Comparison of ENCODE assay signal across 28 cellular contexts in genomic region chr13:57665471-57665870, GRCh38. TPM values are rescaled to one million over a fixed set of nuclear protein-coding genes. Genes with fewer than 3 reads are reported as not detected.
"Had no signal": no experiment of that assay in that cellular context is flagged by ENCODE, and none has a peak within 500 bp of the region (broad histone marks: within the 10 kb centered on the region; RNA-seq: fewer than 3 reads in every experiment).

No MANE protein-coding gene starts in this region.

- ATAC-seq: activated CD8-positive, alpha-beta T cell treated with anti-CD3 and anti-CD28 coated beads for 36 hours; activated T-cell treated with anti-CD3 and anti-CD28 coated beads, Interleukin-2, amount 50 U/mL, for 4 hours; activated T-helper 17 cell treated with anti-CD3 and anti-CD28 coated beads, Interleukin-2, amount 50 U/mL, for 72 hours; sciatic nerve; stimulated activated naive B cell treated with anti-CD40 and anti-IgM and Interleukin-4, amounts not matched to agents 10 μg/mL and 1 μg/mL and 100 μg/mL, for 72 hours had no signal

- H3K27ac ChIP-seq: breast epithelium, colonic mucosa, left ventricle myocardium inferior, ovary, prostate gland, stomach had no signal

- H3K36me3 Mint-ChIP-seq: naive B cell; stimulated activated naive B cell treated with anti-CD40 and anti-IgM and Interleukin-4, amounts not matched to agents 10 μg/mL and 1 μg/mL and 100 μg/mL, for 72 hours had no signal

- H3K9me3 Mint-ChIP-seq: activated T-helper 17 cell treated with anti-CD3 and anti-CD28 coated beads, Interleukin-2, amount 50 U/mL, for 72 hours; nephron progenitor cell had no signal

- H3K4me1 Mint-ChIP-seq: activated B cell treated with CpG ODN at 0.5 μM for 24 hours; activated T-helper 17 cell treated with anti-CD3 and anti-CD28 coated beads, Interleukin-2, amount 50 U/mL, for 72 hours; central memory CD8-positive, alpha-beta T cell; naive B cell; stimulated activated naive B cell treated with anti-CD40 and anti-IgM and Interleukin-4, amounts not matched to agents 10 μg/mL and 1 μg/mL and 100 μg/mL, for 72 hours had no signal

- H3K4me3 ChIP-seq: breast epithelium, colonic mucosa, left ventricle myocardium inferior, lung, ovary, prostate gland, stomach, tibial nerve had no signal

- DNase-seq: activated B cell treated with CpG ODN at 0.5 μM for 24 hours; activated CD4-positive, alpha-beta T cell treated with anti-CD3 and anti-CD28 coated beads, Interleukin-2, amount 50 U/mL, for 1 hour; activated CD8-positive, alpha-beta T cell treated with anti-CD3 and anti-CD28 coated beads for 36 hours; activated gamma-delta T cell treated with Interleukin-2 at 50 U/mL for 16 hours; activated naive CD4-positive, alpha-beta T cell treated with anti-CD3 and anti-CD28 coated beads, Interleukin-2, amount 50 U/mL, for 16 hours; activated T-cell treated with anti-CD3 and anti-CD28 coated beads, Interleukin-2, amount 50 U/mL, for 4 hours; amniotic stem cell; colonic mucosa; effector memory CD4-positive, alpha-beta T cell; foreskin fibroblast; left ventricle myocardium inferior; naive B cell; nephron progenitor cell; ovary; small intestine; stimulated activated CD4-positive, alpha-beta T cell treated with anti-CD3 and anti-CD28 coated beads, Interleukin-4, amount 100 ng/mL, for 24 hours; stimulated activated CD8-positive, alpha-beta memory T cell treated with anti-CD3 and anti-CD28 coated beads, Interleukin-4, amount 100 ng/mL, for 48 hours; stimulated activated naive B cell treated with anti-CD40 and anti-IgM and Interleukin-4, amounts not matched to agents 10 μg/mL and 1 μg/mL and 100 μg/mL, for 72 hours; stomach; T-helper 1 cell had no signal

- H3K4me3 Mint-ChIP-seq: activated B cell treated with CpG ODN at 0.5 μM for 24 hours; activated CD8-positive, alpha-beta T cell treated with anti-CD3 and anti-CD28 coated beads for 36 hours; activated T-cell treated with anti-CD3 and anti-CD28 coated beads, Interleukin-2, amount 50 U/mL, for 4 hours; activated T-helper 17 cell treated with anti-CD3 and anti-CD28 coated beads, Interleukin-2, amount 50 U/mL, for 72 hours; central memory CD8-positive, alpha-beta T cell; naive B cell; nephron progenitor cell; stimulated activated naive B cell treated with anti-CD40 and anti-IgM and Interleukin-4, amounts not matched to agents 10 μg/mL and 1 μg/mL and 100 μg/mL, for 72 hours; T-helper 2 cell treated with Interferon-gamma antibody and Interleukin-4, amounts not matched to agents 5 μg/mL and 100 μg/mL, for 36 hours had no signal

- H3K27ac Mint-ChIP-seq: activated B cell treated with CpG ODN at 0.5 μM for 24 hours; activated CD8-positive, alpha-beta T cell treated with anti-CD3 and anti-CD28 coated beads for 36 hours; activated T-helper 17 cell treated with anti-CD3 and anti-CD28 coated beads, Interleukin-2, amount 50 U/mL, for 72 hours; naive B cell; nephron progenitor cell; stimulated activated naive B cell treated with anti-CD40 and anti-IgM and Interleukin-4, amounts not matched to agents 10 μg/mL and 1 μg/mL and 100 μg/mL, for 72 hours; T-helper 2 cell treated with Interferon-gamma antibody and Interleukin-4, amounts not matched to agents 5 μg/mL and 100 μg/mL, for 36 hours had no signal

RNA-seq across cellular contexts. Expression of gene PCDH17, which starts 33.9 kb away (rescaled TPM):
- total RNA-seq: activated B cell treated with CpG ODN at 0.5 μM for 24 hours; activated CD8-positive, alpha-beta T cell treated with anti-CD3 and anti-CD28 coated beads for 36 hours; activated T-helper 17 cell treated with anti-CD3 and anti-CD28 coated beads, Interleukin-2, amount 50 U/mL, for 72 hours had no signal
